Comparison of ENCODE assay signal across 1 cellular context in the genomic region with DNA sequence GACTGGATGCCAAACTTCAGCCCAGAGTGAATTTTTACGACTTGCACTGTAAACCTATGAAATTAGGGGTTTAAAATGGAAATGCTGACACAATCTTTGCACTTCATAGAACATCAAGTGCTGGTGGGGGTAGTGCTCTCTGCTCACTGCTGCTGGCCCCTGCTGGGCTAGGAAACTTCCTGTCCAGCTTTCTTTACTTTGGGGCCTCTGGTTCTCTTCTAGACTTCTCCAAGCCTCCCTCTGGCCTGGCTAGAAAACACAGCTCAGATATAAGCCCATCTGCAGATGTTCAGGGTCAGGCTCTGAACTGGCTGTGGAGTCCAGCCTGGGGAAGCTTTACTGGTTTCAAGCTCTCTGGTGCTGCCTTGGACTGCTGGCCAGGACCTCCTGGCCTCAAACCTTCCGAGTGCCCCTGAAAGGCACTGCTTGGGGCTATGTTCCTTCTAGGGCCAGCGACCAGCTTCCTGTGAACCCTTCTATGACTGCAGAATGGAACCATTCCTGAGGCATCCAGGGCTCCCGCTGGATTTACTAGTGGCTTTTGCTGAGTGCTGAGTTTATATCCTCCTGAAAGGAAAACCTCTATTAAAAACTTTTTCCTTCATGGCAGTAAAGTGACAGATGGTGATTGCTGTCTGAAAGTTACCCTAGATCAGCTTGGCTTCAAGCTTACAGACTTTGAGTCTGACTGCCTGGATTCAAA.
TF ChIP-seq lines count a peak whose summit lies in the region.

No MANE protein-coding gene starts in this region.

TF ChIP-seq in K562, 482 proteins besides CTCF, POLR2A, EP300 and RAD21 (continued from another document):
- TF ChIP-seq, protein P1, sequence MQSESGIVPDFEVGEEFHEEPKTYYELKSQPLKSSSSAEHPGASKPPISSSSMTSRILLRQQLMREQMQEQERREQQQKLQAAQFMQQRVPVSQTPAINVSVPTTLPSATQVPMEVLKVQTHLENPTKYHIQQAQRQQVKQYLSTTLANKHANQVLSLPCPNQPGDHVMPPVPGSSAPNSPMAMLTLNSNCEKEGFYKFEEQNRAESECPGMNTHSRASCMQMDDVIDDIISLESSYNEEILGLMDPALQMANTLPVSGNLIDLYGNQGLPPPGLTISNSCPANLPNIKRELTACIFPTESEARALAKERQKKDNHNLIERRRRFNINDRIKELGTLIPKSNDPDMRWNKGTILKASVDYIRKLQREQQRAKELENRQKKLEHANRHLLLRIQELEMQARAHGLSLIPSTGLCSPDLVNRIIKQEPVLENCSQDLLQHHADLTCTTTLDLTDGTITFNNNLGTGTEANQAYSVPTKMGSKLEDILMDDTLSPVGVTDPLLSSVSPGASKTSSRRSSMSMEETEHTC (IDR thresholded peaks at IDR 0.05) = no peak
- peak; percentile 42 for TF ChIP-seq EWSR1 (IDR thresholded peaks at IDR 0.05; ENCODE audit: borderline replicate concordance, low read depth, partially characterized antibody)
